In genomic region chr3:171551296-171551695, GRCh38 we compare ENCODE assay signal across 24 cellular contexts.
"Had no signal": no experiment of that assay in that cellular context is flagged by ENCODE, and none has a peak within 500 bp of the region (broad histone marks: within the 10 kb centered on the region; RNA-seq: fewer than 3 reads in every experiment).

No MANE protein-coding gene starts in this region.

- H3K4me3 ChIP-seq: colonic mucosa, coronary artery, dorsolateral prefrontal cortex, esophagus muscularis mucosa, esophagus squamous epithelium, gastrocnemius medialis, gastroesophageal sphincter, heart left ventricle, heart right ventricle had no signal

- H3K9me3 ChIP-seq: colonic mucosa, esophagus muscularis mucosa, esophagus squamous epithelium, gastrocnemius medialis, gastroesophageal sphincter, heart left ventricle, heart right ventricle had no signal

- ATAC-seq: effector memory CD8-positive, alpha-beta T cell; esophagus mucosa; foreskin keratinocyte; gastrocnemius medialis; gastroesophageal sphincter; heart left ventricle; heart right ventricle had no signal

- H3K27ac ChIP-seq: colonic mucosa, coronary artery, dorsolateral prefrontal cortex, epithelial cell of prostate, esophagus muscularis mucosa, esophagus squamous epithelium, foreskin keratinocyte, gastrocnemius medialis, gastroesophageal sphincter, heart left ventricle, heart right ventricle had no signal

- H3K4me1 ChIP-seq: colonic mucosa, esophagus squamous epithelium, foreskin keratinocyte, gastrocnemius medialis, gastroesophageal sphincter had no signal

- H3K27me3 ChIP-seq: colonic mucosa, esophagus muscularis mucosa, esophagus squamous epithelium, foreskin keratinocyte, gastrocnemius medialis, gastroesophageal sphincter, heart left ventricle, heart right ventricle had no signal

- DNase-seq: colonic mucosa; cortex of kidney; dermis blood vessel endothelial cell; dorsolateral prefrontal cortex; effector CD4-positive, alpha-beta T cell; effector CD8-positive, alpha-beta T cell; effector memory CD4-positive, alpha-beta T cell; effector memory CD8-positive, alpha-beta T cell; endodermal cell; erythroblast; esophagus squamous epithelium; foreskin fibroblast; foreskin keratinocyte; foreskin melanocyte; gastrocnemius medialis; glutamatergic neuron; head of caudate nucleus; heart left ventricle; heart right ventricle had no signal

- H3K36me3 ChIP-seq: colonic mucosa, esophagus muscularis mucosa, esophagus squamous epithelium, gastrocnemius medialis, gastroesophageal sphincter, heart left ventricle, heart right ventricle had no signal
